ENCODE assay signal across 1 cellular context in the genomic region with DNA sequence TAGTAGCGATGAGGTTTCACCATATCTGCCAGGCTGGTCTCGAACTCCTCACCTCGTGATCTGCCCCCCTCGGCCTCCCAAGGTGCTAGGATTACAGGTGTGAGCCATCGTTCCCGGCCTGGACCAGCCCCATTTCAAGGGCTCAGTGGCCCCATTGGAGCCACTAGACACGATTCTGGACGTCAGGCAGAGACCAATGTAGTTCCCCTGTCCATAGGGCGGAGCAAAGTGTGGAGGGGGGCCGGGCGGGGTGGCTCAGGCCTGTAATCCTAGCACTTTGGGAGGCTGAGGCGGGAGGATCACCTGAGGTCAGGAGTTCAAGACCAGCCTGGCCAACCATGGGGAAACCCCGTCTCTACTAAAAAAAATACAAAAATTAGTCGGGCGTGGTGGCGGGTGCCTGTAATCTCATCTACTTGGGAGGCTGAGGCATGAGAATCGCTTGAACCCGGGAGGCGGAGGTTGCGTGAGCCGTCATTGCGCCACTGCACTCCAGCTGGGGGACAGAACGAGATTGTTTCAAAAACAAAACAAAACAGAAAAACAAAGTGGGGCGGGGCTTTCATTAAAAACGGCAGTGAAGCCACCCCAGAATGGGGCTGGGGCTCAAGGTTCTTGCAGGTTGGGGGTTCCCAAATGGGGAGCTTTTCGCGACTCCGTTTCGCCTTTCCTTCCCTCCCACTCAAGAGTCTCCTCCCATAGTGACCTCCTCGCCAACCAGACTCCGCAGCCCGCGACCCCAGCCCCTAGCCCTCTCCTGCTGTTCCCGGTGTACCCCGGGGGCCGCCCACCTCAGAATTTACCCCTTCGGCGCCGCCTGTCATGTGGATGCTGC.
TF ChIP-seq lines count a peak whose summit lies in the region.

No MANE protein-coding gene starts in this region.

TF ChIP-seq in K562, 482 proteins besides CTCF, POLR2A, EP300 and RAD21 (continued from another document and continues in another):
- TF ChIP-seq MYC (IDR thresholded peaks at IDR 0.05; ENCODE audit: low read depth, low read length): no peak
- no peak for TF ChIP-seq MYC (CRISPR knock-in tag; IDR thresholded peaks at IDR 0.05; ENCODE audit: borderline replicate concordance, low read depth)
- no peak for TF ChIP-seq ZNF592 (IDR thresholded peaks at IDR 0.05)
- no peak for TF ChIP-seq KDM4B (IDR thresholded peaks at IDR 0.05; ENCODE audit: borderline replicate concordance in 2 of 2, low read depth in 1 of 2)
- no peak for TF ChIP-seq YY1 (IDR thresholded peaks at IDR 0.05; ENCODE audit: borderline replicate concordance in 1 of 3, control insufficient read depth in 1 of 3, extremely low read depth in 1 of 3, insufficient read depth in 3 of 3, insufficient read length in 1 of 3, insufficient replicate concordance in 2 of 3, low read depth in 1 of 3, low read length in 2 of 3)
- TF ChIP-seq, protein P1, sequence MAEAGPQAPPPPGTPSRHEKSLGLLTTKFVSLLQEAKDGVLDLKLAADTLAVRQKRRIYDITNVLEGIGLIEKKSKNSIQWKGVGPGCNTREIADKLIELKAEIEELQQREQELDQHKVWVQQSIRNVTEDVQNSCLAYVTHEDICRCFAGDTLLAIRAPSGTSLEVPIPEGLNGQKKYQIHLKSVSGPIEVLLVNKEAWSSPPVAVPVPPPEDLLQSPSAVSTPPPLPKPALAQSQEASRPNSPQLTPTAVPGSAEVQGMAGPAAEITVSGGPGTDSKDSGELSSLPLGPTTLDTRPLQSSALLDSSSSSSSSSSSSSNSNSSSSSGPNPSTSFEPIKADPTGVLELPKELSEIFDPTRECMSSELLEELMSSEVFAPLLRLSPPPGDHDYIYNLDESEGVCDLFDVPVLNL (CRISPR knock-in tag; IDR thresholded peaks at IDR 0.05; ENCODE audit: low read depth): no peak
- no peak for TF ChIP-seq HNRNPLL (IDR thresholded peaks at IDR 0.05; ENCODE audit: low read depth, low read length, poor library complexity, severe bottlenecking)
- TF ChIP-seq ZNF347 (CRISPR knock-in tag; IDR thresholded peaks at IDR 0.05; ENCODE audit: low read depth): no peak
- no peak for TF ChIP-seq MYBL2 (IDR thresholded peaks at IDR 0.05; ENCODE audit: low read depth)
- no peak for TF ChIP-seq MYBL2 (CRISPR knock-in tag; IDR thresholded peaks at IDR 0.05; ENCODE audit: borderline replicate concordance)
- TF ChIP-seq EP400 (IDR thresholded peaks at IDR 0.05): peak; percentile 34
- no peak for TF ChIP-seq LEF1 (IDR thresholded peaks at IDR 0.05)
- no peak for TF ChIP-seq NCOA2 (IDR thresholded peaks at IDR 0.05; ENCODE audit: partially characterized antibody in 2 of 2)
- no peak for TF ChIP-seq ZNF830 (CRISPR knock-in tag; IDR thresholded peaks at IDR 0.05)
- TF ChIP-seq HDGF (IDR thresholded peaks at IDR 0.05): 0 out of 2 replicates have a peak, but pooled peaks have one; percentile 16
- TF ChIP-seq NCOA6 (IDR thresholded peaks at IDR 0.05): no peak
- no peak for TF ChIP-seq HOXB6 (CRISPR knock-in tag; IDR thresholded peaks at IDR 0.05; ENCODE audit: borderline replicate concordance)
- TF ChIP-seq RFX5 (IDR thresholded peaks at IDR 0.05; ENCODE audit: low read depth, low read length): no peak
- TF ChIP-seq, protein P2, sequence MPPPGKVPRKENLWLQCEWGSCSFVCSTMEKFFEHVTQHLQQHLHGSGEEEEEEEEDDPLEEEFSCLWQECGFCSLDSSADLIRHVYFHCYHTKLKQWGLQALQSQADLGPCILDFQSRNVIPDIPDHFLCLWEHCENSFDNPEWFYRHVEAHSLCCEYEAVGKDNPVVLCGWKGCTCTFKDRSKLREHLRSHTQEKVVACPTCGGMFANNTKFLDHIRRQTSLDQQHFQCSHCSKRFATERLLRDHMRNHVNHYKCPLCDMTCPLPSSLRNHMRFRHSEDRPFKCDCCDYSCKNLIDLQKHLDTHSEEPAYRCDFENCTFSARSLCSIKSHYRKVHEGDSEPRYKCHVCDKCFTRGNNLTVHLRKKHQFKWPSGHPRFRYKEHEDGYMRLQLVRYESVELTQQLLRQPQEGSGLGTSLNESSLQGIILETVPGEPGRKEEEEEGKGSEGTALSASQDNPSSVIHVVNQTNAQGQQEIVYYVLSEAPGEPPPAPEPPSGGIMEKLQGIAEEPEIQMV (tag; conservative IDR thresholded peaks at IDR 0.05; ENCODE audit: low read depth): no peak
- TF ChIP-seq POLR2AphosphoS2 (IDR thresholded peaks at IDR 0.05; ENCODE audit: low read length): no peak
- no peak for TF ChIP-seq PPARD (CRISPR knock-in tag; IDR thresholded peaks at IDR 0.05)
- TF ChIP-seq ARID2 (IDR thresholded peaks at IDR 0.05): no peak
- no peak for TF ChIP-seq AFF4 (CRISPR knock-in tag; IDR thresholded peaks at IDR 0.05)
- TF ChIP-seq SMAD1 (IDR thresholded peaks at IDR 0.05; ENCODE audit: low read depth, low read length, partially characterized antibody): no peak
- TF ChIP-seq ELK3 (CRISPR knock-in tag; IDR thresholded peaks at IDR 0.05): no peak
- no peak for TF ChIP-seq FOXM1 (IDR thresholded peaks at IDR 0.05; ENCODE audit: low read depth)
- TF ChIP-seq FOXM1 (CRISPR knock-in tag; IDR thresholded peaks at IDR 0.05; ENCODE audit: low read depth): no peak
- no peak for TF ChIP-seq ZNF408 (CRISPR knock-in tag; IDR thresholded peaks at IDR 0.05; ENCODE audit: low read depth)
- no peak for TF ChIP-seq ELF4 (CRISPR knock-in tag; IDR thresholded peaks at IDR 0.05)
- TF ChIP-seq TCF7L2 (IDR thresholded peaks at IDR 0.05; ENCODE audit: low read depth, low read length): no peak
- 0 out of 2 replicates have a peak, but pooled peaks have one; percentile 9 for TF ChIP-seq TEAD4 (IDR thresholded peaks at IDR 0.05; ENCODE audit: low read length)
- TF ChIP-seq TEAD4 (CRISPR knock-in tag; IDR thresholded peaks at IDR 0.05; ENCODE audit: borderline replicate concordance): no peak
- TF ChIP-seq, protein P3, sequence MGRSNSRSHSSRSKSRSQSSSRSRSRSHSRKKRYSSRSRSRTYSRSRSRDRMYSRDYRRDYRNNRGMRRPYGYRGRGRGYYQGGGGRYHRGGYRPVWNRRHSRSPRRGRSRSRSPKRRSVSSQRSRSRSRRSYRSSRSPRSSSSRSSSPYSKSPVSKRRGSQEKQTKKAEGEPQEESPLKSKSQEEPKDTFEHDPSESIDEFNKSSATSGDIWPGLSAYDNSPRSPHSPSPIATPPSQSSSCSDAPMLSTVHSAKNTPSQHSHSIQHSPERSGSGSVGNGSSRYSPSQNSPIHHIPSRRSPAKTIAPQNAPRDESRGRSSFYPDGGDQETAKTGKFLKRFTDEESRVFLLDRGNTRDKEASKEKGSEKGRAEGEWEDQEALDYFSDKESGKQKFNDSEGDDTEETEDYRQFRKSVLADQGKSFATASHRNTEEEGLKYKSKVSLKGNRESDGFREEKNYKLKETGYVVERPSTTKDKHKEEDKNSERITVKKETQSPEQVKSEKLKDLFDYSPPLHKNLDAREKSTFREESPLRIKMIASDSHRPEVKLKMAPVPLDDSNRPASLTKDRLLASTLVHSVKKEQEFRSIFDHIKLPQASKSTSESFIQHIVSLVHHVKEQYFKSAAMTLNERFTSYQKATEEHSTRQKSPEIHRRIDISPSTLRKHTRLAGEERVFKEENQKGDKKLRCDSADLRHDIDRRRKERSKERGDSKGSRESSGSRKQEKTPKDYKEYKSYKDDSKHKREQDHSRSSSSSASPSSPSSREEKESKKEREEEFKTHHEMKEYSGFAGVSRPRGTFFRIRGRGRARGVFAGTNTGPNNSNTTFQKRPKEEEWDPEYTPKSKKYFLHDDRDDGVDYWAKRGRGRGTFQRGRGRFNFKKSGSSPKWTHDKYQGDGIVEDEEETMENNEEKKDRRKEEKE (IDR thresholded peaks at IDR 0.05; ENCODE audit: borderline replicate concordance in 1 of 2, control insufficient read depth in 1 of 2, low read depth in 2 of 2, low read length in 1 of 2): no peak
- TF ChIP-seq CBX3 (IDR thresholded peaks at IDR 0.05; ENCODE audit: borderline replicate concordance in 1 of 2, low read length in 2 of 2): no peak
- TF ChIP-seq ILF3 (IDR thresholded peaks at IDR 0.05; ENCODE audit: borderline replicate concordance): no peak
- TF ChIP-seq ZNF655 (CRISPR knock-in tag; IDR thresholded peaks at IDR 0.05): no peak
- TF ChIP-seq KAT8 (IDR thresholded peaks at IDR 0.05; ENCODE audit: low read depth): no peak
- TF ChIP-seq CREB3 (tag; conservative IDR thresholded peaks at IDR 0.05; ENCODE audit: low read depth): no peak
